Comparison of ENCODE assay signal across 34 cellular contexts in the genomic region with DNA sequence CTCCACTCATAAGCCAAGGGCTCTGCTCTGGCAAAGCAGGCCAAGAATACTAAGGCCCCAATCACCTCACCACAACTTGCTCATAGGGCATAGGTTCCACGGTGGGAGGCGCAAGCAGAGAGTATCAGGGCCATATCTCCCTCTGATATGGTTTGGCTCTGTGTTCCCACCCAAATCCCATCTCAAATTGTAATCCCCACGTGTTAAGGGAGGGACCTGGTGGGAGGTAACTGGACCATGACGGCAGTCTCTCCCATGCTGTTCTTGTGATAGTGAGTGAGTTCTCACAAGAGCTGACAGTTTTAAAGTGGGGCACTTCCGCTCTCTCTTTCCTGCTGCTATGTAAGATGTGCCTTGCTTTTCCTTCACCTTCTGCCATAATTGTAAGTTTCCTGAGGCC.
"Had no signal": no experiment of that assay in that cellular context is flagged by ENCODE, and none has a peak within 500 bp of the region (broad histone marks: within the 10 kb centered on the region; RNA-seq: fewer than 3 reads in every experiment).

No MANE protein-coding gene starts in this region.

- H3K9me3 Mint-ChIP-seq: activated CD4-positive, alpha-beta memory T cell treated with anti-CD3 and anti-CD28 coated beads for 36 hours; activated CD4-positive, alpha-beta T cell treated with anti-CD3 and anti-CD28 coated beads, Interleukin-2, amount 10 ng/mL, durations not matched to agents 24 days and 14 days; activated naive CD4-positive, alpha-beta T cell treated with anti-CD3 and anti-CD28 coated beads for 36 hours; activated naive CD4-positive, alpha-beta T cell treated with anti-CD3 and anti-CD28 coated beads, Interleukin-2, amount 50 U/mL, for 24 hours; activated naive CD8-positive, alpha-beta T cell treated with anti-CD3 and anti-CD28 coated beads, Interleukin-2, amount 10 ng/mL, durations not matched to agents 7 days and 5 days; activated T-helper 1 cell treated with anti-CD3 and anti-CD28 coated beads, Interleukin-12 subunit alpha, Interleukin-12 subunit beta, Interleukin-2, Interleukin-4 antibody, amounts not matched to agents 30 ng/mL and 10 ng/mL and 1 ng/mL, durations not matched to agents 14 hours and 24 hours and 36 hours; activated T-helper 2 cell treated with anti-CD3 and anti-CD28 coated beads, Interferon-gamma antibody, Interleukin-2, Interleukin-4, amounts not matched to agents 10 μg/mL and 5 μg/mL and 100 μg/mL, durations not matched to agents 14 hours and 24 hours and 36 hours; central memory CD8-positive, alpha-beta T cell; dendritic cell treated with granulocyte-macrophage colony-stimulating factor and Interleukin-4, amounts not matched to agents 40 ng/mL and 50 ng/mL, for 4 days; effector memory CD8-positive, alpha-beta T cell; T-helper 2 cell treated with Interferon-gamma antibody and Interleukin-4, amounts not matched to agents 5 μg/mL and 100 μg/mL, for 36 hours had no signal

- H3K27ac ChIP-seq: ascending aorta, breast epithelium, coronary artery, dorsolateral prefrontal cortex, WERI-Rb-1 had no signal

- DNase-seq: activated CD4-positive, alpha-beta memory T cell treated with anti-CD3 and anti-CD28 coated beads for 36 hours; activated CD4-positive, alpha-beta T cell treated with anti-CD3 and anti-CD28 coated beads for 36 hours; activated CD4-positive, alpha-beta T cell treated with anti-CD3 and anti-CD28 coated beads, Interleukin-2, amount 10 ng/mL, durations not matched to agents 24 days and 14 days; activated CD4-positive, CD25-positive, alpha-beta regulatory T cell; activated CD4-positive, CD25-positive, alpha-beta regulatory T cell treated with anti-CD3 and anti-CD28 coated beads, Interleukin-2, amount 50 U/mL, for 72 hours; activated CD8-positive, alpha-beta memory T cell treated with anti-CD3 and anti-CD28 coated beads, Interleukin-2, amount 10 ng/mL, durations not matched to agents 7 days and 5 days; activated CD8-positive, alpha-beta memory T cell treated with anti-CD3 and anti-CD28 coated beads, Interleukin-2, amount 50 U/mL, for 4 hours; activated CD8-positive, alpha-beta T cell treated with anti-CD3 and anti-CD28 coated beads, Interleukin-2, amount 10 ng/mL, durations not matched to agents 7 days and 5 days; activated effector memory CD4-positive, alpha-beta T cell treated with anti-CD3 and anti-CD28 coated beads, Interleukin-2, amount 50 U/mL, for 16 hours; activated naive CD4-positive, alpha-beta T cell treated with anti-CD3 and anti-CD28 coated beads for 36 hours; activated naive CD8-positive, alpha-beta T cell treated with anti-CD3 and anti-CD28 coated beads, Interleukin-2, amount 10 ng/mL, durations not matched to agents 7 days and 5 days; activated T-cell treated with anti-CD3 and anti-CD28 coated beads, Interleukin-2, amount 50 U/mL, for 1 hour; activated T-cell treated with anti-CD3 and anti-CD28 coated beads, Interleukin-2, amount 50 U/mL, for 48 hours; dorsolateral prefrontal cortex; effector memory CD8-positive, alpha-beta T cell; foreskin fibroblast; head of caudate nucleus; T-helper 1 cell; T-helper 17 cell; T1000; WERI-Rb-1 had no signal

- H3K9me3 ChIP-seq: ascending aorta, breast epithelium had no signal

- H3K4me3 ChIP-seq: ascending aorta, breast epithelium, coronary artery, dorsolateral prefrontal cortex had no signal

- FAIRE-seq: endometrium, frontal cortex had no signal

- H3K36me3 ChIP-seq: ascending aorta, breast epithelium, WERI-Rb-1 had no signal

- H3K27me3 ChIP-seq: ascending aorta had no signal

- ATAC-seq: activated CD4-positive, alpha-beta T cell treated with anti-CD3 and anti-CD28 coated beads for 36 hours; activated CD8-positive, alpha-beta memory T cell treated with anti-CD3 and anti-CD28 coated beads, Interleukin-2, amount 10 ng/mL, durations not matched to agents 7 days and 5 days; activated CD8-positive, alpha-beta T cell treated with anti-CD3 and anti-CD28 coated beads, Interleukin-2, amount 10 ng/mL, durations not matched to agents 7 days and 5 days; effector memory CD8-positive, alpha-beta T cell; esophagus mucosa; T-helper 17 cell had no signal

- H3K36me3 Mint-ChIP-seq: activated CD4-positive, alpha-beta memory T cell treated with anti-CD3 and anti-CD28 coated beads for 36 hours; activated CD8-positive, alpha-beta memory T cell treated with anti-CD3 and anti-CD28 coated beads, Interleukin-2, amount 10 ng/mL, durations not matched to agents 7 days and 5 days; activated naive CD4-positive, alpha-beta T cell treated with anti-CD3 and anti-CD28 coated beads, Interleukin-2, amount 50 U/mL, for 24 hours; activated naive CD8-positive, alpha-beta T cell treated with anti-CD3 and anti-CD28 coated beads, Interleukin-2, amount 10 ng/mL, durations not matched to agents 7 days and 5 days; brain had no signal

- H3K4me1 ChIP-seq: ascending aorta, breast epithelium had no signal

- H3K27ac Mint-ChIP-seq: activated CD4-positive, alpha-beta memory T cell treated with anti-CD3 and anti-CD28 coated beads for 36 hours; activated CD4-positive, alpha-beta T cell treated with anti-CD3 and anti-CD28 coated beads for 36 hours; activated CD4-positive, alpha-beta T cell treated with anti-CD3 and anti-CD28 coated beads, Interleukin-2, amount 10 ng/mL, durations not matched to agents 24 days and 14 days; activated CD8-positive, alpha-beta memory T cell treated with anti-CD3 and anti-CD28 coated beads, Interleukin-2, amount 10 ng/mL, durations not matched to agents 7 days and 5 days; activated CD8-positive, alpha-beta T cell treated with anti-CD3 and anti-CD28 coated beads, Interleukin-2, amount 10 ng/mL, durations not matched to agents 7 days and 5 days; activated naive CD4-positive, alpha-beta T cell treated with anti-CD3 and anti-CD28 coated beads for 36 hours; activated naive CD4-positive, alpha-beta T cell treated with anti-CD3 and anti-CD28 coated beads, Interleukin-2, amount 50 U/mL, for 24 hours; activated naive CD8-positive, alpha-beta T cell treated with anti-CD3 and anti-CD28 coated beads, Interleukin-2, amount 10 ng/mL, durations not matched to agents 7 days and 5 days; activated T-helper 1 cell treated with anti-CD3 and anti-CD28 coated beads, Interleukin-12 subunit alpha, Interleukin-12 subunit beta, Interleukin-2, Interleukin-4 antibody, amounts not matched to agents 30 ng/mL and 10 ng/mL and 1 ng/mL, durations not matched to agents 14 hours and 24 hours and 36 hours; activated T-helper 2 cell treated with anti-CD3 and anti-CD28 coated beads, Interferon-gamma antibody, Interleukin-2, Interleukin-4, amounts not matched to agents 10 μg/mL and 5 μg/mL and 100 μg/mL, durations not matched to agents 14 hours and 24 hours and 36 hours; brain; dendritic cell treated with granulocyte-macrophage colony-stimulating factor and Interleukin-4, amounts not matched to agents 40 ng/mL and 50 ng/mL, for 4 days; effector memory CD8-positive, alpha-beta T cell; T-helper 17 cell; T-helper 2 cell treated with Interferon-gamma antibody and Interleukin-4, amounts not matched to agents 5 μg/mL and 100 μg/mL, for 36 hours had no signal
